21 cellular contexts compared by ENCODE assay signal in the genomic region with DNA sequence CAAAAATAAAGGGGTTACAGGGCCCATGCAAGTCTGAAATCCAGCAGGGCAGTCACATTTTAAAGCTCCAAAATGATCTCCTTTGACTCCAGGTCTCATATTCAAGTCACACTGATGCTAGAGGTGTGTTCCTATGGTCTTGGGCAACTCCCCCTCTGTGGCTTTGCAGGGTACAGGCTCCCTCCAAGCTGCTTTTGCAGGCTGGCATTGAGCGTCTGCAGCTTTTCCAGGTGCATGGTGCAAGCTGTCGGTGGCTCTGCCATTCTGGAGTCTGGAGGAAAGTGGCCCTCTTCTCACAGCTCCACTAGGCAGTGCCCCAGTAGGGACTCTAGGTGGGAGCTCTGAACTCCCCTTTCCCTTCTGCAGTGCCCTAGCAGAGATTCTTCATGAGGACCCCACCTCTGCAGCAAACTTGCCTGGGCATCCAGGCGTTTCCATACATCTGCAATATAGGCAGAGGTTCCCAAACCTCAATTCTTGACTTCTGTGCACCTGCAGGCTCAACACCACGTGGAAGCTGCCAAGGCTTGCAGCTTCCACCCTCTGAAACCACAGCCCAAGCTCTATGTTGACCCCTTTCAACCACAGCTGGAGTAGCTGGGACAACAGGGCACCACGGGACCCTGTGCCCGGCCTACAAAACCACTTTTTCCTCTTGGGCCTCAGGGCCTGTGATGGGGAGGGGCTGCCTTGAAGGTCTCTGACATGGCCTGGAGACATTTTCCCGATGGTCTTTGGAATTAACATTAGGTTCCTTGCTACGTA.
"Had no signal": no experiment of that assay in that cellular context is flagged by ENCODE, and none has a peak within 500 bp of the region (broad histone marks: within the 10 kb centered on the region; RNA-seq: fewer than 3 reads in every experiment).

No MANE protein-coding gene starts in this region.

- DNase-seq: NCI-H1092, NCI-H1105 treated with DMSO at 0.1 percent for 48 hours, NCI-H1417 treated with DMSO at 0.1 percent for 48 hours, NCI-H146, NCI-H1694 treated with DMSO at 0.1 percent for 48 hours, NCI-H1930, NCI-H2081, NCI-H2107, NCI-H2227 treated with DMSO at 0.1 percent for 48 hours, NCI-H524, NCI-H526 treated with DMSO at 0.1 percent for 48 hours, NCI-H748 treated with DMSO at 0.1 percent for 48 hours, SHP77 treated with DMSO at 0.1 percent for 48 hours, SJCRH30, T-helper 1 cell had no signal

- H3K9me3 ChIP-seq: SJCRH30 had no signal

- H3K4me3 ChIP-seq: K562, SJCRH30 had no signal

- H3K27ac ChIP-seq: HL-60, RWPE1, SJCRH30 had no signal

- FAIRE-seq: HTR-8/SVneo, K562, RCC 7860 had no signal

- H3K36me3 ChIP-seq: SJCRH30 had no signal

- H3K27me3 ChIP-seq: SJCRH30 had no signal

- ATAC-seq: K562, SK-N-SH treated with all-trans-retinoic acid at 6 μM for 48 hours had no signal
